ENCODE assay signal across 17 cellular contexts in the genomic region with DNA sequence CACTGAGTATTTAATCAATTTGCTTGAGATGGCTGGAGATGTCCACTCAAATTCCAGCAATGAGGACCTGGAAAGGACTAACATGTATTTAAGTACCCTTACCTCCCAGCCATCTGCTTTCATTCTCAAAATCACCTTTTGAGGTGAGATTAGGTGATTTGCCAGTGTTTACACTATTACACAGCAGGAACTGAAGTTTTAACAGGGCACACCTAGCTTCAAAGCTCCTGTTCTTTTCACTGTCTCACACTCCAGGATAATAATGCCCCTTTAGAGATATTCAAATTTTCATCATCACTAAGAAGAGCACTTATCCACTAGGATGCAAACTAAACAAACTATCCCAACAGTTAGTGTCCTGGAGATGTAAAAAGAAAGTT. TPM values are rescaled to one million over a fixed set of nuclear protein-coding genes. Genes with fewer than 3 reads are reported as not detected.
DNase-seq lines count a peak whose midpoint lies in the region; ATAC-seq and TF ChIP-seq lines count a peak whose summit lies in the region.
"Had no signal": no experiment of that assay in that cellular context is flagged by ENCODE, and none has a peak within 500 bp of the region (broad histone marks: within the 10 kb centered on the region; RNA-seq: fewer than 3 reads in every experiment).

No MANE protein-coding gene starts in this region.

- peaks cover 23% of the 10 kb centered on the region for H3K36me3 Mint-ChIP-seq in Calu3 (ENCODE audit: insufficient read depth, unreplicated experiment)

- H3K36me3 ChIP-seq in colonic mucosa (no peaks in the 10 kb centered on the region), mucosa of descending colon (ENCODE audit: low read depth) (no peaks in the 10 kb centered on the region), gastroesophageal sphincter (peaks cover 0 to 37% of the 10 kb centered on the region in 2 donors)
- H3K36me3 ChIP-seq: MG63, SJCRH30 had no signal

- H3K9me3 ChIP-seq in colonic mucosa (no peaks in the 10 kb centered on the region), mucosa of descending colon (no peaks in the 10 kb centered on the region), gastroesophageal sphincter (no peaks in the 10 kb centered on the region)
- H3K9me3 ChIP-seq: MG63, SJCRH30 had no signal

- no peak for TF ChIP-seq POLR2A in gastroesophageal sphincter (IDR thresholded peaks at IDR 0.05)

- no peaks in the 10 kb centered on the region for H3K27me3 Mint-ChIP-seq in Calu3 (ENCODE audit: unreplicated experiment)

- H3K27me3 ChIP-seq in colonic mucosa = no peaks in the 10 kb centered on the region
- H3K27me3 ChIP-seq in gastroesophageal sphincter = no peaks in the 10 kb centered on the region
- H3K27me3 ChIP-seq: MG63, SJCRH30 had no signal

- intact Hi-C loops in Calu3 (cut with micrococcal nuclease; ENCODE audit: unreplicated experiment) (loop anchor here (5.0 kb wide), 1 partner anchor 84 kb away; no protein-coding TSS in a partner anchor), colonic mucosa (cut with DNase I) (no loop called here), mucosa of descending colon (cut with DNase I, micrococcal nuclease) (no loop called here)

- H3K27ac ChIP-seq in colonic mucosa = peak overlapping the region; percentile 77
- no peak overlapping the region for H3K27ac ChIP-seq in gastroesophageal sphincter
- H3K27ac ChIP-seq: SJCRH30 had no signal

- no peaks in the 10 kb centered on the region for H3K9me3 Mint-ChIP-seq in Calu3 (ENCODE audit: low read depth, unreplicated experiment)
- H3K9me3 Mint-ChIP-seq: HFFc6 had no signal

- DNase-seq in Calu3 = no peak
- DNase-seq in NCI-H526 treated with DMSO at 0.1 percent for 48 hours (lab: John Stamatoyannopoulos, UW) = peak; percentile 71
- no peak for DNase-seq in colonic mucosa
- DNase-seq in mucosa of descending colon = no peak
- no peak for DNase-seq in activated effector memory CD4-positive, alpha-beta T cell treated with anti-CD3 and anti-CD28 coated beads, Interleukin-2, amount 50 U/mL, for 16 hours
- no peak for DNase-seq in NCI-H510A (lab: John Stamatoyannopoulos, UW)
- DNase-seq: COR-L47; DMS79; HFFc6; Karpas-422; MG63; NCI-H1092; NK-92 treated with Interleukin-12 subunit alpha and Interleukin-12 subunit beta, amount 100 ng/mL, for 24 hours; OCI-M1; SJCRH30 had no signal

- H3K4me3 Mint-ChIP-seq in Calu3 (ENCODE audit: low read depth, unreplicated experiment) = peak overlapping the region; percentile 70
- H3K4me3 Mint-ChIP-seq: HFFc6 had no signal

- no peak overlapping the region for H3K9ac ChIP-seq in colonic mucosa (ENCODE audit: low read depth in 2 of 2, low read length in 2 of 2)

- peak overlapping the region; percentile 98 for H3K27ac Mint-ChIP-seq in Calu3 (ENCODE audit: unreplicated experiment)
- H3K27ac Mint-ChIP-seq: HFFc6 had no signal

- peaks cover 51% of the 10 kb centered on the region for H3K4me1 Mint-ChIP-seq in Calu3 (ENCODE audit: low read depth, unreplicated experiment)

- BruUV-seq in Calu3 (replicated peaks; lab: Mats Ljungman, UMichigan) = TSS peak; percentile 99

- ATAC-seq in mucosa of descending colon (peak; percentile 59), gastroesophageal sphincter (no peak)
- no peak for ATAC-seq in activated CD4-positive, CD25-positive, alpha-beta regulatory T cell treated with anti-CD3 and anti-CD28 coated beads, Interleukin-2, amount 50 U/mL, for 24 hours

- no peaks in the 10 kb centered on the region for H3K4me1 ChIP-seq in colonic mucosa
- H3K4me1 ChIP-seq in mucosa of descending colon (ENCODE audit: low read depth) = peaks cover 5% of the 10 kb centered on the region
- H3K4me1 ChIP-seq in gastroesophageal sphincter = no peaks in the 10 kb centered on the region
- H3K4me1 ChIP-seq: SJCRH30 had no signal

- TF ChIP-seq CTCF in Calu3 (IDR thresholded peaks at IDR 0.05; ENCODE audit: unreplicated experiment) = no peak
- no peak for TF ChIP-seq CTCF in colonic mucosa (IDR thresholded peaks at IDR 0.05)
- no peak for TF ChIP-seq CTCF in mucosa of descending colon (IDR thresholded peaks at IDR 0.05)
- TF ChIP-seq CTCF in gastroesophageal sphincter (IDR thresholded peaks at IDR 0.05) = no peak

- CTCF ChIA-PET in Calu3 (lab: Charles Lee) = interaction anchor here (0.9 to 1.2 kb wide), 4 partner anchors 21 to 83 kb away, joined by 3 to 5 read pairs (median 4); no protein-coding TSS in a partner anchor

- no peak overlapping the region for H3K4me3 ChIP-seq in colonic mucosa
- no peak overlapping the region for H3K4me3 ChIP-seq in mucosa of descending colon
- H3K4me3 ChIP-seq in gastroesophageal sphincter = no peak overlapping the region
- H3K4me3 ChIP-seq: MG63, SJCRH30 had no signal

- TF ChIP-seq EP300 in gastroesophageal sphincter (IDR thresholded peaks at IDR 0.05) = no peak

RNA-seq across cellular contexts. Expression of gene JAK1, which starts 15.2 kb away (rescaled TPM):
- total RNA-seq in Calu3 (2022) (107 and 130 TPM in 2 replicates), colonic mucosa (100 to 1,000 TPM in 1 of 2 donors, 10 to 100 TPM in 1; 73.2 to 101 TPM), mucosa of descending colon (100 to 1,000 TPM in 2 of 3 donors, 10 to 100 TPM in 1; 97.1 to 132 (median 103) TPM), gastroesophageal sphincter (100 to 1,000 TPM; 132 to 166 (median 161) TPM)
